In the genomic region with DNA sequence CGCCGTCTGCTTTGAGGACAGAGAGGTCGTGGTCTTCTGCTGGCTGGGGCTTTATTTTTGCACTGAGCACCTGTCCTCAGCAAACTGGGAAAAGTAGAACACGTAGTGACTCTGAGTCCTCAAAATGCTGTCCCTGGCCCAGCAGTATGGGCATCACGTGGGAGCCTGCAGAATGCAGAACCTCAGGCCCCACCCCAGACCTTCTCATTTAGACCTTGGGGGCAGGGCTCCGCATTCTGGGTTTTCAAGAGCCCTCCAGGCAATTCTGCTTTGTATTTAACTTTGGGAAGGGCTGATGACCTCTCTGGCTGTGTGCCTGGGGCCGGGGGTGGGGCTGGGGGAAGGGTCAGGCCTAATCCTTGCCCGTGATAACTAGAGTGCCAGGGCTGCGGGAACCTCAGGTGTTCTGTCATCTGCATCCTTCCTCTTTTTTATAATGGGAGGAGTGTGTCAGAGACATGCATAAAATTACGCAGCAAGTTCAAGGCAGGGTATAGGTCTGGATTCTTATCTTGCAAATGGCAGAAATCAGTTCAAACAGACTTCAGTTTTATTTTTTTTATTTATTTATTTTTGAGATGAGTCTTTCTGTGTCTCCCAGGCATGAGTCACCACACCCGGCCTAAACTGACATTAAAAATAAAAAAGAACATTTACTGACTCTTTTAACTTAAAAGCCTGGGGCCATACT, we compare ENCODE assay signal across 1 cellular context.
A peak's percentile ranks its signal among the peaks of the same experiment; 100 is the strongest.
TF ChIP-seq lines count a peak whose summit lies in the region.

No MANE protein-coding gene starts in this region.

TF ChIP-seq in K562, 482 proteins besides CTCF, POLR2A, EP300 and RAD21 (continued from another document):
- TF ChIP-seq, protein P1, sequence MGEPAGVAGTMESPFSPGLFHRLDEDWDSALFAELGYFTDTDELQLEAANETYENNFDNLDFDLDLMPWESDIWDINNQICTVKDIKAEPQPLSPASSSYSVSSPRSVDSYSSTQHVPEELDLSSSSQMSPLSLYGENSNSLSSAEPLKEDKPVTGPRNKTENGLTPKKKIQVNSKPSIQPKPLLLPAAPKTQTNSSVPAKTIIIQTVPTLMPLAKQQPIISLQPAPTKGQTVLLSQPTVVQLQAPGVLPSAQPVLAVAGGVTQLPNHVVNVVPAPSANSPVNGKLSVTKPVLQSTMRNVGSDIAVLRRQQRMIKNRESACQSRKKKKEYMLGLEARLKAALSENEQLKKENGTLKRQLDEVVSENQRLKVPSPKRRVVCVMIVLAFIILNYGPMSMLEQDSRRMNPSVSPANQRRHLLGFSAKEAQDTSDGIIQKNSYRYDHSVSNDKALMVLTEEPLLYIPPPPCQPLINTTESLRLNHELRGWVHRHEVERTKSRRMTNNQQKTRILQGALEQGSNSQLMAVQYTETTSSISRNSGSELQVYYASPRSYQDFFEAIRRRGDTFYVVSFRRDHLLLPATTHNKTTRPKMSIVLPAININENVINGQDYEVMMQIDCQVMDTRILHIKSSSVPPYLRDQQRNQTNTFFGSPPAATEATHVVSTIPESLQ (CRISPR knock-in tag; IDR thresholded peaks at IDR 0.05), result 0 out of 2 replicates have a peak, but pooled peaks have one; percentile 13
- no peak for TF ChIP-seq EZH2 (IDR thresholded peaks at IDR 0.05; ENCODE audit: borderline replicate concordance, low read depth, low read length)
- TF ChIP-seq FOSL1 (tag; conservative IDR thresholded peaks at IDR 0.05), result peak; percentile 81
- no peak for TF ChIP-seq RBM34 (IDR thresholded peaks at IDR 0.05; ENCODE audit: borderline replicate concordance, insufficient read depth, low read length)
- TF ChIP-seq SMARCA4 (IDR thresholded peaks at IDR 0.05), result 0 out of 2 replicates have a peak, but pooled peaks have one; percentile 12
- no peak for TF ChIP-seq ATF7 (IDR thresholded peaks at IDR 0.05)
- TF ChIP-seq, protein P2, sequence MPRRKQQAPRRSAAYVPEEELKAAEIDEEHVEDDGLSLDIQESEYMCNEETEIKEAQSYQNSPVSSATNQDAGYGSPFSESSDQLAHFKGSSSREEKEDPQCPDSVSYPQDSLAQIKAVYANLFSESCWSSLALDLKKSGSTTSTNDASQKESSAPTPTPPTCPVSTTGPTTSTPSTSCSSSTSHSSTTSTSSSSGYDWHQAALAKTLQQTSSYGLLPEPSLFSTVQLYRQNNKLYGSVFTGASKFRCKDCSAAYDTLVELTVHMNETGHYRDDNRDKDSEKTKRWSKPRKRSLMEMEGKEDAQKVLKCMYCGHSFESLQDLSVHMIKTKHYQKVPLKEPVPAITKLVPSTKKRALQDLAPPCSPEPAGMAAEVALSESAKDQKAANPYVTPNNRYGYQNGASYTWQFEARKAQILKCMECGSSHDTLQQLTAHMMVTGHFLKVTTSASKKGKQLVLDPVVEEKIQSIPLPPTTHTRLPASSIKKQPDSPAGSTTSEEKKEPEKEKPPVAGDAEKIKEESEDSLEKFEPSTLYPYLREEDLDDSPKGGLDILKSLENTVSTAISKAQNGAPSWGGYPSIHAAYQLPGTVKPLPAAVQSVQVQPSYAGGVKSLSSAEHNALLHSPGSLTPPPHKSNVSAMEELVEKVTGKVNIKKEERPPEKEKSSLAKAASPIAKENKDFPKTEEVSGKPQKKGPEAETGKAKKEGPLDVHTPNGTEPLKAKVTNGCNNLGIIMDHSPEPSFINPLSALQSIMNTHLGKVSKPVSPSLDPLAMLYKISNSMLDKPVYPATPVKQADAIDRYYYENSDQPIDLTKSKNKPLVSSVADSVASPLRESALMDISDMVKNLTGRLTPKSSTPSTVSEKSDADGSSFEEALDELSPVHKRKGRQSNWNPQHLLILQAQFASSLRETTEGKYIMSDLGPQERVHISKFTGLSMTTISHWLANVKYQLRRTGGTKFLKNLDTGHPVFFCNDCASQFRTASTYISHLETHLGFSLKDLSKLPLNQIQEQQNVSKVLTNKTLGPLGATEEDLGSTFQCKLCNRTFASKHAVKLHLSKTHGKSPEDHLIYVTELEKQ (CRISPR knock-in tag; IDR thresholded peaks at IDR 0.05), result no peak
- TF ChIP-seq, protein P3, sequence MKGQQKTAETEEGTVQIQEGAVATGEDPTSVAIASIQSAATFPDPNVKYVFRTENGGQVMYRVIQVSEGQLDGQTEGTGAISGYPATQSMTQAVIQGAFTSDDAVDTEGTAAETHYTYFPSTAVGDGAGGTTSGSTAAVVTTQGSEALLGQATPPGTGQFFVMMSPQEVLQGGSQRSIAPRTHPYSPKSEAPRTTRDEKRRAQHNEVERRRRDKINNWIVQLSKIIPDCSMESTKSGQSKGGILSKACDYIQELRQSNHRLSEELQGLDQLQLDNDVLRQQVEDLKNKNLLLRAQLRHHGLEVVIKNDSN (CRISPR knock-in tag; IDR thresholded peaks at IDR 0.05), result peak; percentile 62; the same call in 1 of the 2 replicates
- TF ChIP-seq DPF2 (IDR thresholded peaks at IDR 0.05), result 0 out of 2 replicates have a peak, but pooled peaks have one; percentile 34
- TF ChIP-seq, protein P4, sequence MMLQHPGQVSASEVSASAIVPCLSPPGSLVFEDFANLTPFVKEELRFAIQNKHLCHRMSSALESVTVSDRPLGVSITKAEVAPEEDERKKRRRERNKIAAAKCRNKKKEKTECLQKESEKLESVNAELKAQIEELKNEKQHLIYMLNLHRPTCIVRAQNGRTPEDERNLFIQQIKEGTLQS (IDR thresholded peaks at IDR 0.05), result peak; percentile 67
- TF ChIP-seq, protein P4 (CRISPR knock-in tag; conservative IDR thresholded peaks at IDR 0.05), result no peak
- TF ChIP-seq CBFA2T3 (IDR thresholded peaks at IDR 0.05), result peak; percentile 19; the same call in 1 of the 2 replicates
- TF ChIP-seq SOX6 (IDR thresholded peaks at IDR 0.05), result no peak
- TF ChIP-seq SAP30 (IDR thresholded peaks at IDR 0.05; ENCODE audit: borderline replicate concordance, insufficient read depth, low read depth, low read length, poor library complexity, severe bottlenecking), result no peak
- peak; percentile 53; the same call in 1 of the 2 replicates for TF ChIP-seq JUND (IDR thresholded peaks at IDR 0.05; ENCODE audit: borderline replicate concordance, low read depth, low read length)
- no peak for TF ChIP-seq JUND (tag; IDR thresholded peaks at IDR 0.05; ENCODE audit: borderline replicate concordance, low read depth, low read length)
- no peak for TF ChIP-seq BRCA1 (IDR thresholded peaks at IDR 0.05)
- no peak for TF ChIP-seq BRCA1 (CRISPR knock-in tag; IDR thresholded peaks at IDR 0.05)
- TF ChIP-seq, protein P5, sequence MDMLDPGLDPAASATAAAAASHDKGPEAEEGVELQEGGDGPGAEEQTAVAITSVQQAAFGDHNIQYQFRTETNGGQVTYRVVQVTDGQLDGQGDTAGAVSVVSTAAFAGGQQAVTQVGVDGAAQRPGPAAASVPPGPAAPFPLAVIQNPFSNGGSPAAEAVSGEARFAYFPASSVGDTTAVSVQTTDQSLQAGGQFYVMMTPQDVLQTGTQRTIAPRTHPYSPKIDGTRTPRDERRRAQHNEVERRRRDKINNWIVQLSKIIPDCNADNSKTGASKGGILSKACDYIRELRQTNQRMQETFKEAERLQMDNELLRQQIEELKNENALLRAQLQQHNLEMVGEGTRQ (CRISPR knock-in tag; IDR thresholded peaks at IDR 0.05), result peak; percentile 23; the same call in 1 of the 2 replicates
